8 cellular contexts compared by ENCODE assay signal in the genomic region with DNA sequence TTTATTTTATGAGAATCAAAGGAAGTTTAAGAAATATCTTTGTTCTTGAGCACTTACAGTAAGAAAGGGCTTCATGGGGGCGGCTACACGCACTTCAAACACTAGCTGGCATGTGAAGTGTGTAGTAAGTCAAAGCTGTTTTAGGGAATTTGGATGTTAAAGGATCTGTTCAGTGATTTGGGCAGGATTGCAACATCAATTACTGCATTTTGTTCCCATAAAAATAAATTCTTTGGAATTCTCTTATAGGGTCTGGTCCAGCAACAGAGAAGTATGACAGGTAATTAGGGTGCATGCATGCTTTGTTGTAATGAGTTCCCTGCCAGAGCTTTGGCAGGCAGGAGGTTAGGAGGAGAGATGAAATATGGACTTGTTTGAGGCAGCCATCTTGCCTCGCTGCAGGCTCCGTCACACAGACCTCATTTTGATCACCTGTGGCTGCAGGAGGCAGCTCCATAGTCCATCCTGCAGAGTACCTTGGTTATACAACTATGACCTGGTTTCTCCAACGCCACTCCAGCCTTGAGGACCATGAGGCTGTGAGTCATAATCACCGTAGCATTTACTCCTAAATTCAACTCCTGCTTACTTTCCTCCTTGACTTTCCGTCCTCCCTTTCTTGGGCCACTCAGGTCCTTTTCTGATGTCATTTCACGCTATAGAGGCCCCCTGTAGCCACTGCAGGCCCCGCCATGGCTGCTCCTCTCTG. TPM values are rescaled to one million over a fixed set of nuclear protein-coding genes. Genes with fewer than 3 reads are reported as not detected.
A peak's percentile ranks its signal among the peaks of the same experiment; 100 is the strongest.
DNase-seq lines count a peak whose midpoint lies in the region; ATAC-seq and TF ChIP-seq lines count a peak whose summit lies in the region.

No MANE protein-coding gene starts in this region.

- H3K36me3 Mint-ChIP-seq in CD4-positive, alpha-beta memory T cell: no peaks in the 10 kb centered on the region

- no peaks in the 10 kb centered on the region for H3K36me3 ChIP-seq in CD4-positive, alpha-beta memory T cell (ENCODE audit: insufficient read depth, low read length)
- H3K36me3 ChIP-seq in Panc1 (ENCODE audit: control insufficient read depth, insufficient read depth, low read length) (no peaks in the 10 kb centered on the region), esophagus squamous epithelium (no peaks in the 10 kb centered on the region), prostate gland (no peaks in the 10 kb centered on the region)

- 55 to 65% methylated on average over 9 of the region's 9 CpGs for WGBS in esophagus squamous epithelium, 2 donors
- WGBS in prostate gland: 56% methylated on average over 9 of the region's 9 CpGs

- CTCF ChIA-PET in CD4-positive, alpha-beta memory T cell (lab: Charles Lee; ENCODE audit: partially characterized antibody): interaction anchor here (0.9 to 13.5 kb wide), 7 partner anchors 10 to 78 kb away, joined by 3 to 173 read pairs (median 7); no protein-coding TSS in a partner anchor
- CTCF ChIA-PET in Panc1 (lab: Charles Lee): no interaction called here

- H3K27me3 Mint-ChIP-seq in CD4-positive, alpha-beta memory T cell: no peaks in the 10 kb centered on the region

- peak overlapping the region; percentile 7 to 95 (median 93) for H3K27ac Mint-ChIP-seq in CD4-positive, alpha-beta memory T cell

- no peak for TF ChIP-seq POLR2A in esophagus squamous epithelium (IDR thresholded peaks at IDR 0.05)
- TF ChIP-seq POLR2A in prostate gland (IDR thresholded peaks at IDR 0.05): no peak

- TF ChIP-seq CTCF in Panc1 (IDR thresholded peaks at IDR 0.05) (no peak), esophagus squamous epithelium (IDR thresholded peaks at IDR 0.05) (no peak), prostate gland (IDR thresholded peaks at IDR 0.05) (no peak)

- no peak for DNase-seq in CD4-positive, alpha-beta memory T cell
- DNase-seq in Panc1 (ENCODE audit: low read depth, low spot score) (no peak), esophagus squamous epithelium (lab: John Stamatoyannopoulos, UW) (no peak), prostate gland (ENCODE audit: low spot score) (no peak), NOMO-1 (lab: John Stamatoyannopoulos, UW; ENCODE audit: unreplicated experiment in 2 of 2) (no peak)
- DNase-seq in stimulated activated CD4-positive, alpha-beta T cell treated with anti-CD3 and anti-CD28 coated beads, Interleukin-15, amount 100 ng/mL, for 24 hours: no peak
- DNase-seq in stimulated activated CD4-positive, alpha-beta T cell treated with anti-CD3 and anti-CD28 coated beads, Interleukin-2, amount 100 ng/mL, for 48 hours: no peak

- peak overlapping the region in 4 of 8 donors; percentile 6 to 69 (median 31) for H3K4me3 Mint-ChIP-seq in CD4-positive, alpha-beta memory T cell

- POLR2A ChIA-PET in CD4-positive, alpha-beta memory T cell (lab: Charles Lee; ENCODE audit: partially characterized antibody): interaction anchor here (0.8 to 25.0 kb wide), 8 partner anchors 10 to 56 kb away, joined by 3 to 1146 read pairs (median 8); partner anchors contain the start of gene EML4
- POLR2A ChIA-PET in Panc1 (lab: Charles Lee): interaction anchor here (0.5 to 3.1 kb wide), 3 partner anchors 9 to 351 kb away, joined by 3 to 12 read pairs (median 8); partner anchors contain the start of gene KCNG3

- no peaks in the 10 kb centered on the region for H3K9me3 Mint-ChIP-seq in CD4-positive, alpha-beta memory T cell

- intact Hi-C loops in CD4-positive, alpha-beta memory T cell (cut with micrococcal nuclease): no loop called here
- intact Hi-C loops in Panc1 (cut with micrococcal nuclease; ENCODE audit: unreplicated experiment) (no loop called here), esophagus squamous epithelium (cut with DNase I) (no loop called here), prostate gland (cut with DNase I) (no loop called here)

- H3K4me1 Mint-ChIP-seq in CD4-positive, alpha-beta memory T cell: peaks cover 36 to 64% (median 50%) of the 10 kb centered on the region in 4 donors

- ATAC-seq in Panc1 (no peak), HG03097 (IDR thresholded peaks at IDR 0.05; ENCODE audit: low FRiP score, unreplicated experiment) (no peak)

- in situ Hi-C loops in Panc1 (cut with HindIII; ENCODE audit: low pct_unique_long_range_greater_than_20kb, low sequenced_read_pairs): no loop called here

- H3K27ac ChIP-seq in CD4-positive, alpha-beta memory T cell (ENCODE audit: low read depth, low read length): no peak overlapping the region
- peak overlapping the region; percentile 99 for H3K27ac ChIP-seq in Panc1 (ENCODE audit: low read length)
- H3K27ac ChIP-seq in esophagus squamous epithelium: peak overlapping the region; percentile 70 to 89 (median 82)
- H3K27ac ChIP-seq in prostate gland: peak overlapping the region; percentile 45 to 75

- no TSS peak for BruUV-seq in Panc1 (replicated peaks; lab: Mats Ljungman, UMichigan)

- no peak overlapping the region for H3K4me3 ChIP-seq in CD4-positive, alpha-beta memory T cell (ENCODE audit: low read length in 2 of 2)
- peak overlapping the region in 1 of 2 experiments; percentile 50; a peak in 1 of 4 replicates for H3K4me3 ChIP-seq in Panc1 (ENCODE audit: low read depth in 2 of 2, low read length in 2 of 2)
- H3K4me3 ChIP-seq in esophagus squamous epithelium: no peak overlapping the region
- no peak overlapping the region for H3K4me3 ChIP-seq in prostate gland

- H3K27me3 ChIP-seq in CD4-positive, alpha-beta memory T cell (ENCODE audit: insufficient read depth, low read length): no peaks in the 10 kb centered on the region
- no peaks in the 10 kb centered on the region for H3K27me3 ChIP-seq in Panc1 (ENCODE audit: control insufficient read depth, insufficient read depth, low read length)
- no peaks in the 10 kb centered on the region for H3K27me3 ChIP-seq in esophagus squamous epithelium
- no peaks in the 10 kb centered on the region for H3K27me3 ChIP-seq in prostate gland (replicated peaks; ENCODE audit: insufficient read depth)

- peaks cover 58% of the 10 kb centered on the region for H3K4me1 ChIP-seq in CD4-positive, alpha-beta memory T cell (ENCODE audit: insufficient read depth, low read length)
- peaks cover 65% of the 10 kb centered on the region for H3K4me1 ChIP-seq in Panc1 (ENCODE audit: control insufficient read depth, insufficient read depth, low read length)
- H3K4me1 ChIP-seq in esophagus squamous epithelium: peaks cover 19 to 62% (median 37%) of the 10 kb centered on the region in 3 donors
- peaks cover 12% of the 10 kb centered on the region for H3K4me1 ChIP-seq in prostate gland (replicated peaks)

- H3K9me3 ChIP-seq in CD4-positive, alpha-beta memory T cell (ENCODE audit: control insufficient read depth in 1 of 2, low read length in 2 of 2): no peaks in the 10 kb centered on the region
- H3K9me3 ChIP-seq in Panc1 (ENCODE audit: control insufficient read depth, insufficient read depth, low read depth, low read length): no peaks in the 10 kb centered on the region
- no peaks in the 10 kb centered on the region for H3K9me3 ChIP-seq in esophagus squamous epithelium
- H3K9me3 ChIP-seq in prostate gland: no peaks in the 10 kb centered on the region

RNA-seq across cellular contexts. Expression of gene EML4, which starts 26.5 kb away (rescaled TPM):
- 100 to 1,000 TPM; 168 to 172 TPM for total RNA-seq in CD4-positive, alpha-beta memory T cell
- polyA plus RNA-seq in CD4-positive, alpha-beta memory T cell: 100 to 1,000 TPM in 1 of 2 donors, 10 to 100 TPM in 1; 52.8 to 113 TPM
- total RNA-seq in Panc1 (2021; ENCODE audit: unreplicated experiment) (107 TPM), esophagus squamous epithelium (10 to 100 TPM; 11.6 to 29.8 (median 22.4) TPM), prostate gland (10 to 100 TPM; 26.3 to 38.2 TPM)
- 47.3 TPM for polyA plus RNA-seq in Panc1 (2012; ENCODE audit: insufficient read length)
